1 cellular context compared by ENCODE assay signal in genomic region chr2:241187101-241187690, GRCh38.
TF ChIP-seq lines count a peak whose summit lies in the region.

No MANE protein-coding gene starts in this region.

TF ChIP-seq in GM23338, 12 proteins besides CTCF, POLR2A, EP300 and RAD21 (continued from another document):
- TF ChIP-seq ZNF462 (CRISPR knock-in tag; IDR thresholded peaks at IDR 0.05) (no peak), JUNB (IDR thresholded peaks at IDR 0.05; ENCODE audit: unreplicated experiment) (no peak), EZH2 (IDR thresholded peaks at IDR 0.05; ENCODE audit: low read depth, unreplicated experiment) (no peak), ZNF114 (CRISPR knock-in tag; IDR thresholded peaks at IDR 0.05) (no peak), EZH2phosphoT487 (IDR thresholded peaks at IDR 0.05; ENCODE audit: unreplicated experiment) (no peak), STAT1 (IDR thresholded peaks at IDR 0.05; ENCODE audit: unreplicated experiment) (no peak), REST (IDR thresholded peaks at IDR 0.05; ENCODE audit: unreplicated experiment) (no peak)
